9 cellular contexts compared by ENCODE assay signal in the genomic region with DNA sequence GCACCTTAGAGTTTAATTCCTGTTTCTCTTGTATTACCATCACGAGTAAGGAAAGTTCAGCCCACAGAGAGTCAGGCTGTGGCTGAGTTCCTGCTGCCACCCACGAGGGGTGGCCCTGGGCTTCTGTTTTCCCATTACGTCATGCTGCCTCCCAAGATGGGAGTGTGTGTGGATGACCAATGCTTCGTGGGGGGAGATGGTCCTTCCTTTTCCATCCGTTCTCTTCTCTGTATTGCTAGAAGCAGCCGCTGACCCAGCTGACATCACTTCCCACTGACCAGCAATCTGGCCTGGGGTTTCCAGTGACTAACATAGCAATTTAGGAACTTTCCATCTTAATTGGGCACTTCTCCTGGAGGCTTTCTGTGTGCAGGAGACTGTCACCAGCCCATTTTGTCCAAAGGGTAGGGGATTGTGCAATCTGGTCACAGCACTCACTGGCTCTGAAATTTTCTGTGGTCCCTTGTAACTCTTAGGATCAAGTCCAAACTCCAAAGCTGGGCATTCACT. TPM values are rescaled to one million over a fixed set of nuclear protein-coding genes. Genes with fewer than 3 reads are reported as not detected.
DNase-seq lines count a peak whose midpoint lies in the region; ATAC-seq and FAIRE-seq lines count a peak whose summit lies in the region.
"Had no signal": no experiment of that assay in that cellular context is flagged by ENCODE, and none has a peak within 500 bp of the region (broad histone marks: within the 10 kb centered on the region; RNA-seq: fewer than 3 reads in every experiment).

No MANE protein-coding gene starts in this region.

- FAIRE-seq in frontal cortex (lab: Jason Lieb, UNC): no peak

- ATAC-seq in GM18520 (IDR thresholded peaks at IDR 0.05; ENCODE audit: unreplicated experiment) (peak; percentile 70), GM19023 (IDR thresholded peaks at IDR 0.05; ENCODE audit: unreplicated experiment) (no peak), HG03378 (IDR thresholded peaks at IDR 0.05; ENCODE audit: unreplicated experiment) (no peak)
- ATAC-seq: left colon had no signal

- in situ Hi-C loops in SK-MEL-5 (cut with HindIII; ENCODE audit: low pct_unique_long_range_greater_than_20kb, low sequenced_read_pairs): no loop called here

- DNase-seq in SK-MEL-5 (ENCODE audit: low read depth, low spot score) (peak; percentile 19), frontal cortex (ENCODE audit: low spot score in 2 of 2) (peak; percentile 36 to 65), pons (ENCODE audit: low spot score) (peak; percentile 91), NCI-H128 (lab: John Stamatoyannopoulos, UW; ENCODE audit: unreplicated experiment) (no peak)
- DNase-seq in activated effector memory CD4-positive, alpha-beta T cell treated with anti-CD3 and anti-CD28 coated beads, Interleukin-2, amount 50 U/mL, for 16 hours: no peak

RNA-seq across cellular contexts. Expression of gene IRAK2, which starts 9.3 kb away (rescaled TPM):
- total RNA-seq in SK-MEL-5 (2014; rRNA removed; shearing (Covaris generic)): 1.2 and 1.8 TPM in 2 replicates
- polyA plus RNA-seq in SK-MEL-5 (2015; cell fraction: cytosol; rRNA removed): 1.3 and 1.6 TPM in 2 replicates
- 0.64 and 1.1 TPM in 2 replicates for polyA plus RNA-seq in SK-MEL-5 (2015; cell fraction: nucleus; rRNA removed)
- total RNA-seq in frontal cortex: 3.3 TPM

RNA-seq across cellular contexts. Expression of gene VHL, which starts 32.4 kb away (rescaled TPM):
- 30.8 and 34.7 TPM in 2 replicates for total RNA-seq in SK-MEL-5 (2014; rRNA removed; shearing (Covaris generic))
- 41.8 and 45.8 TPM in 2 replicates for polyA plus RNA-seq in SK-MEL-5 (2015; cell fraction: cytosol; rRNA removed)
- 45.3 and 55.3 TPM in 2 replicates for polyA plus RNA-seq in SK-MEL-5 (2015; cell fraction: nucleus; rRNA removed)
- total RNA-seq in frontal cortex: 123 TPM

RNA-seq across cellular contexts. Expression of gene BRK1, which starts 58.5 kb away (rescaled TPM):
- total RNA-seq in SK-MEL-5 (2014; rRNA removed; shearing (Covaris generic)): 93.4 and 102 TPM in 2 replicates
- polyA plus RNA-seq in SK-MEL-5 (2015; cell fraction: cytosol; rRNA removed): 124 and 134 TPM in 2 replicates
- 32.6 and 43.1 TPM in 2 replicates for polyA plus RNA-seq in SK-MEL-5 (2015; cell fraction: nucleus; rRNA removed)
- 92.9 TPM for total RNA-seq in frontal cortex

Comparison
In these comparisons a context has a peak if more than half of its experiments do, and no peak if none do; other contexts are left out.
1. DNase-seq: peak in SK-MEL-5 (single experiment), frontal cortex (2 of 2) and pons (single experiment); none in activated effector memory CD4-positive, alpha-beta T cell treated with anti-CD3 and anti-CD28 coated beads, Interleukin-2, amount 50 U/mL, for 16 hours (single experiment) and NCI-H128 (single experiment).